In genomic region chr6:26554669-26555504, GRCh38 we compare ENCODE assay signal across 9 cellular contexts. TPM values are rescaled to one million over a fixed set of nuclear protein-coding genes. Genes with fewer than 3 reads are reported as not detected.
DNase-seq lines count a peak whose midpoint lies in the region; ATAC-seq, FAIRE-seq and TF ChIP-seq lines count a peak whose summit lies in the region.
"Had no signal": no experiment of that assay in that cellular context is flagged by ENCODE, and none has a peak within 500 bp of the region (broad histone marks: within the 10 kb centered on the region; RNA-seq: fewer than 3 reads in every experiment).

No MANE protein-coding gene starts in this region.

- H3K9me3 ChIP-seq in T-helper 17 cell (ENCODE audit: control insufficient read depth, low read length, poor library complexity, severe bottlenecking) (no peaks in the 10 kb centered on the region), GM12878 (replicated peaks; ENCODE audit: control insufficient read depth, insufficient read depth, low read length) (no peaks in the 10 kb centered on the region)

- no peak for TF ChIP-seq POLR2A in GM12891 (IDR thresholded peaks at IDR 0.05; ENCODE audit: low read depth, low read length)
- TF ChIP-seq POLR2A in GM12878 (IDR thresholded peaks at IDR 0.05; ENCODE audit: low read depth, low read length), result no peak

- no peaks in the 10 kb centered on the region for H3K27me3 Mint-ChIP-seq in T-helper 17 cell

- FAIRE-seq in GM12891 (lab: Jason Lieb, UNC) (peak; percentile 68), GM12878 (lab: Jason Lieb, UNC) (peak; percentile 75)
- FAIRE-seq: endometrium had no signal

- CTCF ChIA-PET in GM12878 (lab: Yijun Ruan, JAX), result interaction anchor here (1.0 to 4.1 kb wide), 7 partner anchors 9 to 209 kb away, joined by 3 to 28 read pairs (median 8); partner anchors contain the start of gene HMGN4

- H3K27me3 ChIP-seq in GM12878 (replicated peaks in 1 of 2; ENCODE audit: control insufficient read depth in 2 of 2, insufficient read depth in 2 of 2, low read length in 1 of 2), result no peaks in the 10 kb centered on the region

- H3K4me1 ChIP-seq in GM12878 (ENCODE audit: control insufficient read depth, insufficient read depth, low read length), result 0 out of 2 replicates have a peak, but pooled peaks cover 3% of the 10 kb centered on the region

- SMC1A ChIA-PET in GM12878 (lab: Charles Lee; ENCODE audit: uncharacterized antibody, unreplicated experiment), result interaction anchor here (1.1 to 4.5 kb wide), 8 partner anchors 9 to 247 kb away, joined by 4 to 44 read pairs (median 18); partner anchors contain the start of gene HMGN4

- no peaks in the 10 kb centered on the region for H3K36me3 Mint-ChIP-seq in T-helper 17 cell (ENCODE audit: low read depth)

- H3K27ac ChIP-seq in GM12878 (ENCODE audit: control insufficient read depth, insufficient read depth), result peak overlapping the region; percentile 69

- peak overlapping the region; percentile 92 for H3K4me2 ChIP-seq in GM12878 (ENCODE audit: control insufficient read depth, insufficient read depth)

- peak overlapping the region; percentile 83 for H2AFZ ChIP-seq in GM12878 (ENCODE audit: control insufficient read depth, low read depth, low read length)

- H3K79me2 ChIP-seq in GM12878 (ENCODE audit: control insufficient read depth, insufficient read depth, low read length), result no peaks in the 10 kb centered on the region

- ATAC-seq in T-helper 17 cell (peak; percentile 53), GM12878 (peak; percentile 49), HG03280 (IDR thresholded peaks at IDR 0.05; ENCODE audit: unreplicated experiment) (no peak)

- peak in 1 of 2 experiments; percentile 47; a peak in 1 of 4 replicates for TF ChIP-seq EP300 in GM12878 (IDR thresholded peaks at IDR 0.05; ENCODE audit: borderline replicate concordance in 1 of 2, control insufficient read depth in 1 of 2, low read depth in 2 of 2, low read length in 2 of 2)

- H4K20me1 ChIP-seq in GM12878 (ENCODE audit: control insufficient read depth, insufficient read depth), result no peaks in the 10 kb centered on the region

- BruUV-seq in GM12878 (replicated peaks; lab: Mats Ljungman, UMichigan), result no TSS peak

- no peak for DNase-seq in GM12891 (ENCODE audit: insufficient read length, low spot score)
- DNase-seq in KG1 (lab: John Stamatoyannopoulos, UW), result peak; percentile 54
- DNase-seq in T-helper 17 cell, result peak in 1 of 3 donors; percentile 29
- DNase-seq in GM12878 (ENCODE audit: low read depth, low spot score), result no peak
- DNase-seq in inferior parietal cortex (ENCODE audit: extremely low spot score), result peak; percentile 74
- DNase-seq in stimulated activated CD4-positive, alpha-beta T cell treated with anti-CD3 and anti-CD28 coated beads, Interleukin-15, amount 100 ng/mL, for 24 hours, result peak; percentile 78
- no peak for DNase-seq in SIG-M5 (lab: John Stamatoyannopoulos, UW)

- no peak for TF ChIP-seq RAD21 in GM12878 (IDR thresholded peaks at IDR 0.05; ENCODE audit: insufficient read depth, low read depth, low read length)

- TF ChIP-seq CTCF in GM12878 (IDR thresholded peaks at IDR 0.05 in 2 of 3, conservative IDR thresholded peaks at IDR 0.05 in 1 of 3; ENCODE audit: control insufficient read depth in 2 of 3, extremely low read depth in 1 of 3, insufficient read depth in 1 of 3, low read depth in 3 of 3, low read length in 3 of 3), result no peak

- peaks cover 6% of the 10 kb centered on the region for H3K4me1 Mint-ChIP-seq in T-helper 17 cell

- RAD21 ChIA-PET in GM12878 (lab: Charles Lee; ENCODE audit: unreplicated experiment), result interaction anchor here (0.7 to 5.5 kb wide), 12 partner anchors 14 to 230 kb away, joined by 3 to 40 read pairs (median 4); partner anchors contain the start of gene HMGN4

- H3K9ac ChIP-seq in GM12878 (ENCODE audit: control insufficient read depth, insufficient read depth, low read length), result peak overlapping the region; percentile 45

- WGBS in GM12878 (ENCODE audit: insufficient coverage, insufficient replicate concordance, low lambda C conversion rate, missing lambda C conversion rate), result 1% methylated on average over 27 of the region's 27 CpGs

- H3K27ac Mint-ChIP-seq in T-helper 17 cell, result no peak overlapping the region

- intact Hi-C loops in GM12878 (cut with micrococcal nuclease; ENCODE audit: unreplicated experiment), result loop anchor here (1.0 to 10.0 kb wide), 3 partner anchors 13 to 380 kb away; no protein-coding TSS in a partner anchor

- POLR2A ChIA-PET in GM12878 (lab: Charles Lee), result interaction anchor here (0.5 to 4.5 kb wide), 10 partner anchors 9 to 1677 kb away, joined by 3 to 29 read pairs (median 5); partner anchors contain the start of gene HMGN4

- H3K4me3 Mint-ChIP-seq in T-helper 17 cell, result no peak overlapping the region

- H3K36me3 ChIP-seq in GM12878 (ENCODE audit: control insufficient read depth in 2 of 2, insufficient read depth in 2 of 2, low read length in 1 of 2), result no peaks in the 10 kb centered on the region

- peak overlapping the region; percentile 80 for H3K4me3 ChIP-seq in GM12878

- in situ Hi-C loops in GM12878 (cut with MboI), result loop anchor here (5.0 kb wide), 1 partner anchor 223 kb away; no protein-coding TSS in a partner anchor

TF ChIP-seq in GM12891, 5 proteins besides CTCF, POLR2A, EP300 and RAD21 (continues in another document):
- TF ChIP-seq TAF1 (IDR thresholded peaks at IDR 0.05; ENCODE audit: low read depth, low read length) (no peak), SPI1 (IDR thresholded peaks at IDR 0.05; ENCODE audit: low read depth, low read length) (no peak), POU2F2 (IDR thresholded peaks at IDR 0.05; ENCODE audit: low read depth, low read length) (no peak)

TF ChIP-seq in GM12878, 131 proteins besides CTCF, POLR2A, EP300 and RAD21 (continues in another document):
- TF ChIP-seq CHD1 (IDR thresholded peaks at IDR 0.05; ENCODE audit: low read depth, low read length), result no peak
- TF ChIP-seq YY1 (IDR thresholded peaks at IDR 0.05; ENCODE audit: low read depth, low read length), result no peak
- TF ChIP-seq ZNF24 (IDR thresholded peaks at IDR 0.05), result peak; percentile 98

RNA-seq across cellular contexts. Expression of gene HMGN4, which starts 16.7 kb away (rescaled TPM):
- 46.8 TPM for polyA plus RNA-seq in GM12891 (2012; ENCODE audit: low read depth, missing spikeins)
- total RNA-seq in T-helper 17 cell (10 to 100 TPM; 54.7 to 60.1 TPM), GM12878 (2014; rRNA removed) (73.9 and 90.7 TPM in 2 replicates), GM12878 (2014; rRNA removed; fragmentation: Illumina TruSeq; extraction: Trizol) (99.0 and 99.1 TPM in 2 replicates), GM12878 (2021) (64.2 and 67.2 TPM in 2 replicates)
- 28.9 and 31.1 TPM in 2 replicates for total RNA-seq in GM12878 (2013; cell fraction: nucleolus; rRNA removed)
- 45.4 TPM for polyA plus RNA-seq in GM12878 (2011; ENCODE audit: low read depth)
- polyA plus RNA-seq in GM12878 (2011; rRNA removed) (79.5 and 112 TPM in 2 replicates), GM12878 (2014; fragmentation: Illumina TruSeq; extraction: Trizol) (87.4 and 98.8 TPM in 2 replicates), GM12878 (2014; fragmentation: Nextera tagmentation; extraction: Ambion mirVana) (10 to 100 TPM; 26.7 to 31.2 TPM), GM12878 (2014; rRNA removed) (54.6 and 71.6 TPM in 2 replicates), GM12878 (2016; fragmentation: Nextera tagmentation; extraction: Ambion mirVana) (10 to 100 TPM; 85.8 to 88.6 TPM)
- 53.2 and 53.3 TPM in 2 replicates for polyA plus RNA-seq in GM12878 (2011; cell fraction: cytosol; rRNA removed)
- polyA plus RNA-seq in GM12878 (2011; cell fraction: nucleus; rRNA removed), result 25.6 and 31.0 TPM in 2 replicates
- 40.3 and 60.7 TPM in 2 replicates for polyA plus RNA-seq in GM12878 (2012)
- 45.3 and 47.3 TPM in 2 replicates for polyA minus RNA-seq in GM12878 (2011; rRNA and poly(A)+ RNA removed)
- polyA minus RNA-seq in GM12878 (2011; cell fraction: cytosol; rRNA and poly(A)+ RNA removed), result 13.1 and 21.7 TPM in 2 replicates
- polyA minus RNA-seq in GM12878 (2011; cell fraction: nucleus; rRNA and poly(A)+ RNA removed), result 4.3 and 7.9 TPM in 2 replicates

RNA-seq across cellular contexts. Expression of gene ABT1, which starts 41.9 kb away (rescaled TPM):
- polyA plus RNA-seq in GM12891 (2012; ENCODE audit: low read depth, missing spikeins), result 18.4 TPM
- total RNA-seq in T-helper 17 cell (10 to 100 TPM; 25.0 to 28.4 TPM), GM12878 (2014; rRNA removed) (33.5 and 37.1 TPM in 2 replicates), GM12878 (2014; rRNA removed; fragmentation: Illumina TruSeq; extraction: Trizol) (19.4 and 21.5 TPM in 2 replicates), GM12878 (2021) (27.3 and 27.5 TPM in 2 replicates)
- total RNA-seq in GM12878 (2013; cell fraction: nucleolus; rRNA removed), result 19.2 and 19.7 TPM in 2 replicates
- polyA plus RNA-seq in GM12878 (2011; ENCODE audit: low read depth), result 9.1 TPM
- polyA plus RNA-seq in GM12878 (2011; rRNA removed) (22.5 and 29.1 TPM in 2 replicates), GM12878 (2014; fragmentation: Illumina TruSeq; extraction: Trizol) (8.4 and 15.4 TPM in 2 replicates), GM12878 (2014; fragmentation: Nextera tagmentation; extraction: Ambion mirVana) (10 to 100 TPM in 1 of 2 experiments, 1 to 10 TPM in 1; 8.4 to 11.3 TPM), GM12878 (2014; rRNA removed) (35.7 and 36.9 TPM in 2 replicates), GM12878 (2016; fragmentation: Nextera tagmentation; extraction: Ambion mirVana) (10 to 100 TPM; 42.5 to 43.5 TPM)
- 32.1 and 42.6 TPM in 2 replicates for polyA plus RNA-seq in GM12878 (2011; cell fraction: cytosol; rRNA removed)
- 19.3 and 23.6 TPM in 2 replicates for polyA plus RNA-seq in GM12878 (2011; cell fraction: nucleus; rRNA removed)
- polyA plus RNA-seq in GM12878 (2012), result 15.4 and 17.1 TPM in 2 replicates
- polyA minus RNA-seq in GM12878 (2011; rRNA and poly(A)+ RNA removed), result 13.5 and 22.0 TPM in 2 replicates
- polyA minus RNA-seq in GM12878 (2011; cell fraction: cytosol; rRNA and poly(A)+ RNA removed), result 6.9 and 7.8 TPM in 2 replicates
- polyA minus RNA-seq in GM12878 (2011; cell fraction: nucleus; rRNA and poly(A)+ RNA removed), result 20.7 and 25.6 TPM in 2 replicates

RNA-seq across cellular contexts. Expression of gene BTN1A1, which starts 54.8 kb away (rescaled TPM):
- polyA plus RNA-seq in GM12891 (2012; ENCODE audit: low read depth, missing spikeins), result 0.14 TPM
- total RNA-seq in T-helper 17 cell (under 1 TPM in 1 of 2 donors, not detected in 1; 0.10 TPM), GM12878 (2014; rRNA removed) (0.79 and 1.1 TPM in 2 replicates), GM12878 (2014; rRNA removed; fragmentation: Illumina TruSeq; extraction: Trizol) (1.1 TPM in 2 replicates), GM12878 (2021) (1.1 and 1.5 TPM in 2 replicates)
- total RNA-seq in GM12878 (2013; cell fraction: nucleolus; rRNA removed), result not detected in 2 replicates
- 0.26 TPM for polyA plus RNA-seq in GM12878 (2011; ENCODE audit: low read depth)
- polyA plus RNA-seq in GM12878 (2011; rRNA removed) (0.04 and 0.05 TPM in 2 replicates), GM12878 (2014; fragmentation: Illumina TruSeq; extraction: Trizol) (1.7 and 2.2 TPM in 2 replicates), GM12878 (2014; fragmentation: Nextera tagmentation; extraction: Ambion mirVana) (under 1 TPM; 0.82 to 0.91 TPM), GM12878 (2014; rRNA removed) (0.57 and 0.63 TPM in 2 replicates), GM12878 (2016; fragmentation: Nextera tagmentation; extraction: Ambion mirVana) (1 to 10 TPM in 1 of 2 experiments, under 1 TPM in 1; 0.18 to 1.1 TPM)
- polyA plus RNA-seq in GM12878 (2011; cell fraction: cytosol; rRNA removed), result 0.03 TPM in 2 replicates
- not detected in 2 replicates for polyA plus RNA-seq in GM12878 (2011; cell fraction: nucleus; rRNA removed)
- 0.08 and 0.26 TPM in 2 replicates for polyA plus RNA-seq in GM12878 (2012)
- not detected in 2 replicates for polyA minus RNA-seq in GM12878 (2011; rRNA and poly(A)+ RNA removed)
- polyA minus RNA-seq in GM12878 (2011; cell fraction: cytosol; rRNA and poly(A)+ RNA removed), result not detected in 2 replicates
- polyA minus RNA-seq in GM12878 (2011; cell fraction: nucleus; rRNA and poly(A)+ RNA removed), result not detected in 2 replicates

Comparison
In these comparisons a context has a peak if more than half of its experiments do, and no peak if none do; other contexts are left out.
1. DNase-seq: peak in KG1 (single experiment), inferior parietal cortex (single experiment) and stimulated activated CD4-positive, alpha-beta T cell treated with anti-CD3 and anti-CD28 coated beads, Interleukin-15, amount 100 ng/mL, for 24 hours (single experiment); none in GM12891 (single experiment), GM12878 (single experiment) and SIG-M5 (single experiment).